In the genomic region with DNA sequence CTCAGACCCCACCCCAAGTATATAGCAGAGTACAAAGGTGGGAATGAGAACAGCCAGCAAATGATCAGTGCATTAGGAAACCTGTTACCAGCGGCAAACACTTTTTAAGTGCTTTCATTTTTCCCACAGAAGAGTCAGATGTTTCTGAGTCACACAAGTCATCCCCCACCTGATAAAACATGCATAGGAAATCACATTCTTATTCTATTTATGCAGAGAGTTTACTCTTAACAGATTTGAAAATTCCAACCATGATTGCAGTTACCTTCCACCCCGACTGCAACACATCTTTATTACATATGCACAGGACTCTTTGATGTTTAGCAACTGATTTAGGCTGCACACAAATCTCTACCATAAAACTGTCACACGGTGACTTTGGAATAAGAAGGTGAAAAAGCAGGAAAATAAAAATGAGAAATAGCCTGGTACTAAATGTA, we compare ENCODE assay signal across 11 cellular contexts.
A peak's percentile ranks its signal among the peaks of the same experiment; 100 is the strongest.
DNase-seq lines count a peak whose midpoint lies in the region; ATAC-seq and TF ChIP-seq lines count a peak whose summit lies in the region.
"Had no signal": no experiment of that assay in that cellular context is flagged by ENCODE, and none has a peak within 500 bp of the region (broad histone marks: within the 10 kb centered on the region; RNA-seq: fewer than 3 reads in every experiment).

No MANE protein-coding gene starts in this region.

- H3K4me1 Mint-ChIP-seq in T-cell, result no peaks in the 10 kb centered on the region

- H3K4me1 ChIP-seq in adrenal gland (replicated peaks in 1 of 2), result peaks cover 29 to 40% of the 10 kb centered on the region in 2 donors
- H3K4me1 ChIP-seq: testis had no signal

- TF ChIP-seq CTCF in adrenal gland (IDR thresholded peaks at IDR 0.05), result no peak
- no peak for TF ChIP-seq CTCF in fibroblast of villous mesenchyme (IDR thresholded peaks at IDR 0.05; ENCODE audit: insufficient read depth, low read depth, low read length)
- no peak for TF ChIP-seq CTCF in retinal pigment epithelial cell (conservative IDR thresholded peaks at IDR 0.05; ENCODE audit: low read depth, low read length)

- no peaks in the 10 kb centered on the region for H3K36me3 Mint-ChIP-seq in T-cell

- H3K9me3 Mint-ChIP-seq in T-cell, result no peaks in the 10 kb centered on the region

- intact Hi-C loops in adrenal gland (cut with DNase I), result no loop called here

- H3K27ac Mint-ChIP-seq in T-cell, result no peak overlapping the region

- no peak overlapping the region for H3K4me3 Mint-ChIP-seq in T-cell

- WGBS in adrenal gland, 4 donors, result 39 to 53% (median 46%) methylated on average over 3 of the region's 3 CpGs

- TF ChIP-seq POLR2A in adrenal gland (IDR thresholded peaks at IDR 0.05), result peak in 1 of 2 donors; percentile 33

- ATAC-seq in T-cell (replicated peaks in 1 of 4), result no peak

- H3K4me3 ChIP-seq in adrenal gland (peak overlapping the region in 2 of 4 donors; percentile 14 to 45), fibroblast of villous mesenchyme (ENCODE audit: low read depth, low read length) (peak overlapping the region; percentile 49), retinal pigment epithelial cell (ENCODE audit: low read length) (peak overlapping the region; percentile 28)
- H3K4me3 ChIP-seq: testis had no signal

- no peaks in the 10 kb centered on the region for H3K27me3 ChIP-seq in adrenal gland
- H3K27me3 ChIP-seq: testis had no signal

- no peaks in the 10 kb centered on the region for H3K9me3 ChIP-seq in adrenal gland (replicated peaks in 1 of 3)
- H3K9me3 ChIP-seq: testis had no signal

- H3K36me3 ChIP-seq in adrenal gland (replicated peaks in 1 of 2), result no peaks in the 10 kb centered on the region

- peak; percentile 10 for DNase-seq in H4 (ENCODE audit: low spot score)
- DNase-seq in adrenal gland, result peak in 2 of 7 donors; percentile 4 to 21
- peak; percentile 91 for DNase-seq in fibroblast of villous mesenchyme (ENCODE audit: low read depth)
- peak; percentile 76 for DNase-seq in retinal pigment epithelial cell (ENCODE audit: low read depth)
- no peak for DNase-seq in NCI-H1694 (lab: John Stamatoyannopoulos, UW)
- DNase-seq in NCI-H2196 (lab: John Stamatoyannopoulos, UW; ENCODE audit: unreplicated experiment), result no peak
- DNase-seq in T-cell, result no peak
- DNase-seq in NCI-H446 (lab: John Stamatoyannopoulos, UW), result no peak
- DNase-seq: COR-L47, NCI-H446 treated with DMSO at 0.1 percent for 48 hours, testis had no signal

- H3K27ac ChIP-seq in adrenal gland, result peak overlapping the region; percentile 48 to 86 (median 81)
- H3K27ac ChIP-seq: testis had no signal

- H3K27me3 Mint-ChIP-seq in T-cell, result no peaks in the 10 kb centered on the region

- POLR2A ChIA-PET in T-cell (lab: Charles Lee), result no interaction called here

- CTCF ChIA-PET in T-cell (lab: Charles Lee), result no interaction called here

Comparison
In these comparisons a context has a peak if more than half of its experiments do, and no peak if none do; other contexts are left out.
1. DNase-seq: peak in H4 (single experiment), fibroblast of villous mesenchyme (single experiment) and retinal pigment epithelial cell (single experiment); none in NCI-H1694 (single experiment), NCI-H2196 (single experiment), T-cell (0 of 34) and NCI-H446 (0 of 2).